ENCODE assay signal across 8 cellular contexts in the genomic region with DNA sequence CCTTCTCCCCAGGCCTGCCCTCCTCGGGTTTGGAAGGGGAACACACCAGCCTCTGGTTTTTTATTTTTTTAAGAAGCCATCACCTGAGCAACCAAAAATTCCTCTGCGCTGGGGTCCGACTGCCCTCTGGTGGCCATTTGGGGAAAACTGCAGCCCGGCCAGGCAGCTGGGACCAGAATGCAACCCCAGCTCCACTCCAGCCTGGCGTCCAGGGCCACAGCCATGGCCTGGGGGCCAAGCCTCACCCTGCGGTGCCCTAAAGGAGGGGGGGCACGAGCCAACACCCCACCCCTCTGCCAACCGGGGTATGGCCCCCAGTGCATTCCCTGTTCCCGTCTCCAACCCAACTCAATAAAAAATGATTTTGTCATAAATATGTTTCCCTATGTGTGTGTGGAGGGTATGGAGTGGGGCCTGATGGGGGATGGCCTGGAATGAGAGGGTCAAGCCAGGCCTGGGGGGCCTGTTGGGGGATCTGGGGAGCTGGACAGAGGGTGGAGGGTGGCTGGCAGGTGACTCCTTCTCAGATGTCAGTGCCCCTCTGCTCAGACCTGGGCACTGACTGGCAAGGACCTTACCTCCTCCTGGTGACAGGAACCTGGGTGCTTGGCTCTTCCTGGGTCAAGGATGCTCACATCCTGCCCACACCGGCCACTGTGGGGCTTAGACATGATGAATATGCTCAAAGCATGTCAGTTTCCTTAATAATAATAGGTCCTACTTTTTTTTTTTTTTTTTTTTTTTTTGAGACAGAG. TPM values are rescaled to one million over a fixed set of nuclear protein-coding genes. Genes with fewer than 3 reads are reported as not detected.
DNase-seq lines count a peak whose midpoint lies in the region; ATAC-seq and TF ChIP-seq lines count a peak whose summit lies in the region.

No MANE protein-coding gene starts in this region.

- H3K4me3 ChIP-seq in PC-9: no peak overlapping the region
- H3K4me3 ChIP-seq in testis: no peak overlapping the region

- TF ChIP-seq CTCF in PC-9 (conservative IDR thresholded peaks at IDR 0.05) (peak; percentile 82), testis (IDR thresholded peaks at IDR 0.05) (peak; percentile 92 to 98 (median 95))

- no peaks in the 10 kb centered on the region for H3K9me3 ChIP-seq in PC-9 (ENCODE audit: insufficient read depth, low read depth)
- H3K9me3 ChIP-seq in testis: no peaks in the 10 kb centered on the region

- H3K4me3 Mint-ChIP-seq in activated T-cell treated with anti-CD3 and anti-CD28 coated beads, Interleukin-2, amount 50 U/mL, for 72 hours: no peak overlapping the region

- H4K20me1 ChIP-seq in PC-9 (ENCODE audit: insufficient read depth): no peaks in the 10 kb centered on the region

- H3K27ac Mint-ChIP-seq in activated T-cell treated with anti-CD3 and anti-CD28 coated beads, Interleukin-2, amount 50 U/mL, for 72 hours: peak overlapping the region; percentile 25

- no peaks in the 10 kb centered on the region for H3K27me3 Mint-ChIP-seq in activated T-cell treated with anti-CD3 and anti-CD28 coated beads, Interleukin-2, amount 50 U/mL, for 72 hours (ENCODE audit: low read depth)

- peaks cover 29% of the 10 kb centered on the region for H3K4me1 Mint-ChIP-seq in activated T-cell treated with anti-CD3 and anti-CD28 coated beads, Interleukin-2, amount 50 U/mL, for 72 hours (ENCODE audit: low read depth)

- ATAC-seq in activated T-cell treated with anti-CD3 and anti-CD28 coated beads, Interleukin-2, amount 50 U/mL, for 72 hours (replicated peaks in 1 of 2): peak; percentile 26 to 37
- ATAC-seq in HG03520 (IDR thresholded peaks at IDR 0.05; ENCODE audit: unreplicated experiment): no peak

- peak; percentile 85 for DNase-seq in DMS79 treated with DMSO at 0.1 percent for 48 hours (lab: John Stamatoyannopoulos, UW)
- DNase-seq in HuH-7.5 (ENCODE audit: low spot score): peak; percentile 83
- peak; percentile 38 to 83 for DNase-seq in PC-9
- peak; percentile 80 to 84 for DNase-seq in activated T-cell treated with anti-CD3 and anti-CD28 coated beads, Interleukin-2, amount 50 U/mL, for 72 hours
- peak; percentile 77 for DNase-seq in fibroblast of peridontal ligament (ENCODE audit: extremely low read depth)
- peak in 48 of 56 donors; percentile 8 to 85 (median 52) for DNase-seq in nucleus accumbens (lab: John Stamatoyannopoulos, UW)
- DNase-seq in testis: peak; percentile 76

- CTCF ChIA-PET in PC-9 (lab: Charles Lee): interaction anchor here (0.6 to 1.1 kb wide), 11 partner anchors 17 to 400 kb away, joined by 3 to 10 read pairs (median 4); no protein-coding TSS in a partner anchor

- no peaks in the 10 kb centered on the region for H3F3A ChIP-seq in PC-9 (ENCODE audit: insufficient read depth, low read depth)

- H3K27ac ChIP-seq in PC-9 (no peak overlapping the region), testis (no peak overlapping the region)

- intact Hi-C loops in PC-9 (cut with micrococcal nuclease; ENCODE audit: unreplicated experiment) (loop anchor here (1.0 to 5.0 kb wide), 5 partner anchors 94 to 353 kb away; no protein-coding TSS in a partner anchor), testis (cut with DNase I; ENCODE audit: low total_unique reads) (loop anchor here (10.0 kb wide), 1 partner anchor 209 kb away; a partner anchor contains a TSS)

- no peaks in the 10 kb centered on the region for H3K36me3 Mint-ChIP-seq in activated T-cell treated with anti-CD3 and anti-CD28 coated beads, Interleukin-2, amount 50 U/mL, for 72 hours (ENCODE audit: insufficient read depth in 2 of 2)

- no peak for TF ChIP-seq POLR2A in testis (IDR thresholded peaks at IDR 0.05)

- no peaks in the 10 kb centered on the region for H3K4me1 ChIP-seq in PC-9 (replicated peaks; ENCODE audit: insufficient read depth)
- peaks cover 17% of the 10 kb centered on the region for H3K4me1 ChIP-seq in testis

- WGBS in testis, 2 donors: 12 to 24% methylated on average over 8 to 10 of the region's 10 CpGs

- no peaks in the 10 kb centered on the region for H3K9me3 Mint-ChIP-seq in activated T-cell treated with anti-CD3 and anti-CD28 coated beads, Interleukin-2, amount 50 U/mL, for 72 hours

- no peaks in the 10 kb centered on the region for H3K27me3 ChIP-seq in PC-9 (ENCODE audit: insufficient read depth, low read depth)
- H3K27me3 ChIP-seq in testis: no peaks in the 10 kb centered on the region

- no peak overlapping the region for H2AFZ ChIP-seq in PC-9

- H3K4me2 ChIP-seq in PC-9: no peak overlapping the region

- no peaks in the 10 kb centered on the region for H3K9me2 ChIP-seq in PC-9 (ENCODE audit: insufficient read depth)

- POLR2A ChIA-PET in PC-9 (lab: Charles Lee; ENCODE audit: unreplicated experiment): interaction anchor here (0.8 kb wide), 1 partner anchor 27 kb away, joined by 9 read pairs; no protein-coding TSS in a partner anchor

- H3K79me2 ChIP-seq in PC-9 (ENCODE audit: low read depth): no peaks in the 10 kb centered on the region

- no TSS peak for BruUV-seq in PC-9 (replicated peaks; lab: Mats Ljungman, UMichigan)

- no peaks in the 10 kb centered on the region for H3K36me3 ChIP-seq in PC-9 (ENCODE audit: low read depth)
- no peaks in the 10 kb centered on the region for H3K36me3 ChIP-seq in testis (ENCODE audit: low read depth, missing control alignments)

RNA-seq across cellular contexts. Expression of a gene that starts 3.2 kb away (rescaled TPM):
- 0.98 and 1.2 TPM in 2 replicates for total RNA-seq in PC-9 (2021)
- under 1 TPM; 0.81 to 0.91 TPM for total RNA-seq in activated T-cell treated with anti-CD3 and anti-CD28 coated beads, Interleukin-2, amount 50 U/mL, for 72 hours
- total RNA-seq in testis: under 1 TPM; 0.12 to 0.47 TPM
- 0.20 TPM for polyA plus RNA-seq in testis (ENCODE audit: insufficient read depth, low read depth, low replicate concordance)

RNA-seq across cellular contexts. Expression of a gene that starts 12.5 kb away (rescaled TPM):
- total RNA-seq in PC-9 (2021) (0.63 and 1.7 TPM in 2 replicates), testis (1 to 10 TPM in 1 of 2 donors, under 1 TPM in 1; 0.24 to 1.5 TPM)
- total RNA-seq in activated T-cell treated with anti-CD3 and anti-CD28 coated beads, Interleukin-2, amount 50 U/mL, for 72 hours: not detected
- 0.76 TPM for polyA plus RNA-seq in testis (ENCODE audit: insufficient read depth, low read depth, low replicate concordance)

RNA-seq across cellular contexts. Expression of a gene that starts 21.0 kb away (rescaled TPM):
- total RNA-seq in PC-9 (2021) (not detected in 2 replicates), testis (1 to 10 TPM; 3.6 to 6.9 TPM)
- not detected for total RNA-seq in activated T-cell treated with anti-CD3 and anti-CD28 coated beads, Interleukin-2, amount 50 U/mL, for 72 hours
- 0.54 TPM for polyA plus RNA-seq in testis (ENCODE audit: insufficient read depth, low read depth, low replicate concordance)

RNA-seq across cellular contexts. Expression of a gene that starts 28.9 kb away (rescaled TPM):
- total RNA-seq in PC-9 (2021) (25.1 and 26.2 TPM in 2 replicates), testis (10 to 100 TPM; 18.8 to 31.7 TPM)
- total RNA-seq in activated T-cell treated with anti-CD3 and anti-CD28 coated beads, Interleukin-2, amount 50 U/mL, for 72 hours: 10 to 100 TPM in 1 of 2 donors, 1 to 10 TPM in 1; 8.3 to 10.4 TPM
- polyA plus RNA-seq in testis (ENCODE audit: insufficient read depth, low read depth, low replicate concordance): 18.4 TPM

RNA-seq across cellular contexts. Expression of a gene that starts 53.8 kb away (rescaled TPM):
- total RNA-seq in PC-9 (2021) (43.7 and 49.8 TPM in 2 replicates), testis (1 to 10 TPM; 2.3 to 5.4 TPM)
- 10 to 100 TPM; 73.1 to 89.9 TPM for total RNA-seq in activated T-cell treated with anti-CD3 and anti-CD28 coated beads, Interleukin-2, amount 50 U/mL, for 72 hours
- polyA plus RNA-seq in testis (ENCODE audit: insufficient read depth, low read depth, low replicate concordance): 6.0 TPM
